In genomic region chr20:44166008-44166407, GRCh38 we compare ENCODE assay signal across 15 cellular contexts. TPM values are rescaled to one million over a fixed set of nuclear protein-coding genes. Genes with fewer than 3 reads are reported as not detected.
DNase-seq lines count a peak whose midpoint lies in the region; ATAC-seq and TF ChIP-seq lines count a peak whose summit lies in the region.
"Had no signal": no experiment of that assay in that cellular context is flagged by ENCODE, and none has a peak within 500 bp of the region (broad histone marks: within the 10 kb centered on the region; RNA-seq: fewer than 3 reads in every experiment).

No MANE protein-coding gene starts in this region.

- H3K27me3 Mint-ChIP-seq in osteocyte (ENCODE audit: unreplicated experiment): no peaks in the 10 kb centered on the region
- H3K27me3 Mint-ChIP-seq in natural killer cell (ENCODE audit: low read depth in 2 of 2): peaks cover 35 to 57% of the 10 kb centered on the region in 2 donors
- H3K27me3 Mint-ChIP-seq in activated T-helper 1 cell treated with anti-CD3 and anti-CD28 coated beads, Interleukin-12 subunit alpha, Interleukin-12 subunit beta, Interleukin-2, Interleukin-4 antibody, amounts not matched to agents 30 ng/mL and 10 ng/mL and 1 ng/mL, durations not matched to agents 14 hours and 24 hours and 36 hours (ENCODE audit: insufficient read depth): peaks cover 42% of the 10 kb centered on the region

- ATAC-seq in natural killer cell: no peak
- ATAC-seq: activated naive CD8-positive, alpha-beta T cell treated with anti-CD3 and anti-CD28 coated beads, Interleukin-2, amount 50 U/mL, for 24 hours; GM12878 had no signal

- H3K4me1 Mint-ChIP-seq in osteocyte (ENCODE audit: unreplicated experiment) (peaks cover 42% of the 10 kb centered on the region), natural killer cell (no peaks in the 10 kb centered on the region)
- no peaks in the 10 kb centered on the region for H3K4me1 Mint-ChIP-seq in activated T-helper 1 cell treated with anti-CD3 and anti-CD28 coated beads, Interleukin-12 subunit alpha, Interleukin-12 subunit beta, Interleukin-2, Interleukin-4 antibody, amounts not matched to agents 30 ng/mL and 10 ng/mL and 1 ng/mL, durations not matched to agents 14 hours and 24 hours and 36 hours (ENCODE audit: low read depth)
- H3K4me1 Mint-ChIP-seq: activated naive CD8-positive, alpha-beta T cell treated with anti-CD3 and anti-CD28 coated beads, Interleukin-2, amount 50 U/mL, for 24 hours; CD4-positive, CD25-positive, alpha-beta regulatory T cell had no signal

- peaks cover 3% of the 10 kb centered on the region for H3K9me3 Mint-ChIP-seq in osteocyte (ENCODE audit: unreplicated experiment)
- H3K9me3 Mint-ChIP-seq in natural killer cell: no peaks in the 10 kb centered on the region
- H3K9me3 Mint-ChIP-seq in activated T-helper 1 cell treated with anti-CD3 and anti-CD28 coated beads, Interleukin-12 subunit alpha, Interleukin-12 subunit beta, Interleukin-2, Interleukin-4 antibody, amounts not matched to agents 30 ng/mL and 10 ng/mL and 1 ng/mL, durations not matched to agents 14 hours and 24 hours and 36 hours: no peaks in the 10 kb centered on the region
- H3K9me3 Mint-ChIP-seq: activated naive CD8-positive, alpha-beta T cell treated with anti-CD3 and anti-CD28 coated beads, Interleukin-2, amount 50 U/mL, for 24 hours had no signal

- H3K4me3 ChIP-seq in AG10803 (ENCODE audit: low read length) (peak overlapping the region; percentile 40), NB4 (ENCODE audit: low read depth, low read length) (no peak overlapping the region)
- H3K4me3 ChIP-seq: GM12878 had no signal

- intact Hi-C loops in natural killer cell (cut with micrococcal nuclease): no loop called here
- intact Hi-C loops in activated T-helper 1 cell treated with anti-CD3 and anti-CD28 coated beads, Interleukin-12 subunit alpha, Interleukin-12 subunit beta, Interleukin-2, Interleukin-4 antibody, amounts not matched to agents 30 ng/mL and 10 ng/mL and 1 ng/mL, durations not matched to agents 14 hours and 24 hours and 36 hours (cut with micrococcal nuclease): no loop called here

- peak overlapping the region; percentile 48 for H3K4me3 Mint-ChIP-seq in osteocyte (ENCODE audit: unreplicated experiment)
- H3K4me3 Mint-ChIP-seq in natural killer cell: no peak overlapping the region
- no peak overlapping the region for H3K4me3 Mint-ChIP-seq in activated T-helper 1 cell treated with anti-CD3 and anti-CD28 coated beads, Interleukin-12 subunit alpha, Interleukin-12 subunit beta, Interleukin-2, Interleukin-4 antibody, amounts not matched to agents 30 ng/mL and 10 ng/mL and 1 ng/mL, durations not matched to agents 14 hours and 24 hours and 36 hours
- H3K4me3 Mint-ChIP-seq: activated naive CD8-positive, alpha-beta T cell treated with anti-CD3 and anti-CD28 coated beads, Interleukin-2, amount 50 U/mL, for 24 hours; CD4-positive, CD25-positive, alpha-beta regulatory T cell had no signal

- DNase-seq in AG10803 (ENCODE audit: low read depth) (peak; percentile 85), NB4 (ENCODE audit: low read depth) (peak; percentile 45), dermis blood vessel endothelial cell (peak; percentile 23), osteocyte (ENCODE audit: extremely low spot score, unreplicated experiment) (no peak), SKM-1 (lab: John Stamatoyannopoulos, UW; ENCODE audit: unreplicated experiment) (no peak), natural killer cell (no peak), inferior parietal cortex (ENCODE audit: extremely low spot score) (no peak)
- DNase-seq in activated T-helper 1 cell treated with anti-CD3 and anti-CD28 coated beads, Interleukin-12 subunit alpha, Interleukin-12 subunit beta, Interleukin-2, Interleukin-4 antibody, amounts not matched to agents 30 ng/mL and 10 ng/mL and 1 ng/mL, durations not matched to agents 14 hours and 24 hours and 36 hours (ENCODE audit: low spot score): no peak
- DNase-seq: activated CD8-positive, alpha-beta memory T cell treated with anti-CD3 and anti-CD28 coated beads for 24 hours; activated naive CD8-positive, alpha-beta T cell treated with anti-CD3 and anti-CD28 coated beads, Interleukin-2, amount 50 U/mL, for 24 hours; CD4-positive, CD25-positive, alpha-beta regulatory T cell; NCI-H446 treated with DMSO at 0.1 percent for 48 hours; stimulated activated CD4-positive, alpha-beta T cell treated with anti-CD3 and anti-CD28 coated beads, Interleukin-1b, Interleukin-23, amount 100 ng/mL, for 48 hours; stimulated activated naive CD4-positive, alpha-beta T cell treated with Interleukin-2 at 50 U/mL for 16 hours had no signal

- TF ChIP-seq POLR2A in NB4 (IDR thresholded peaks at IDR 0.05; ENCODE audit: extremely low read depth, insufficient read length): no peak

- H3K36me3 Mint-ChIP-seq in osteocyte (ENCODE audit: unreplicated experiment) (no peaks in the 10 kb centered on the region), natural killer cell (no peaks in the 10 kb centered on the region)
- no peaks in the 10 kb centered on the region for H3K36me3 Mint-ChIP-seq in activated T-helper 1 cell treated with anti-CD3 and anti-CD28 coated beads, Interleukin-12 subunit alpha, Interleukin-12 subunit beta, Interleukin-2, Interleukin-4 antibody, amounts not matched to agents 30 ng/mL and 10 ng/mL and 1 ng/mL, durations not matched to agents 14 hours and 24 hours and 36 hours (ENCODE audit: low read depth)
- H3K36me3 Mint-ChIP-seq: CD4-positive, CD25-positive, alpha-beta regulatory T cell had no signal

- H3K27ac Mint-ChIP-seq in osteocyte (ENCODE audit: unreplicated experiment): peak overlapping the region; percentile 81
- H3K27ac Mint-ChIP-seq in natural killer cell: no peak overlapping the region
- H3K27ac Mint-ChIP-seq in activated T-helper 1 cell treated with anti-CD3 and anti-CD28 coated beads, Interleukin-12 subunit alpha, Interleukin-12 subunit beta, Interleukin-2, Interleukin-4 antibody, amounts not matched to agents 30 ng/mL and 10 ng/mL and 1 ng/mL, durations not matched to agents 14 hours and 24 hours and 36 hours: no peak overlapping the region
- H3K27ac Mint-ChIP-seq: activated naive CD8-positive, alpha-beta T cell treated with anti-CD3 and anti-CD28 coated beads, Interleukin-2, amount 50 U/mL, for 24 hours; CD4-positive, CD25-positive, alpha-beta regulatory T cell had no signal

- no peak for TF ChIP-seq CTCF in AG10803 (conservative IDR thresholded peaks at IDR 0.05; ENCODE audit: low read length)
- TF ChIP-seq CTCF in NB4 (IDR thresholded peaks at IDR 0.05; ENCODE audit: low read depth, low read length): no peak
- no peak for TF ChIP-seq CTCF in osteocyte (IDR thresholded peaks at IDR 0.05)
- no peak for TF ChIP-seq CTCF in natural killer cell (IDR thresholded peaks at IDR 0.05)

RNA-seq across cellular contexts. Expression of gene JPH2, which starts 21.0 kb away (rescaled TPM):
- total RNA-seq in dermis blood vessel endothelial cell: 0.09 and 0.17 TPM in 2 replicates
- total RNA-seq in osteocyte: 14.2 and 16.5 TPM in 2 replicates
- total RNA-seq in natural killer cell: not detected
- not detected in 2 replicates for total RNA-seq in activated T-helper 1 cell treated with anti-CD3 and anti-CD28 coated beads, Interleukin-12 subunit alpha, Interleukin-12 subunit beta, Interleukin-2, Interleukin-4 antibody, amounts not matched to agents 30 ng/mL and 10 ng/mL and 1 ng/mL, durations not matched to agents 14 hours and 24 hours and 36 hours
- total RNA-seq: CD4-positive, CD25-positive, alpha-beta regulatory T cell; GM12878 had no signal

RNA-seq across cellular contexts. Expression of gene OSER1, which starts 44.6 kb away (rescaled TPM):
- total RNA-seq in dermis blood vessel endothelial cell (39.6 and 55.6 TPM in 2 replicates), osteocyte (41.2 and 44.9 TPM in 2 replicates), natural killer cell (10 to 100 TPM; 72.3 to 93.9 (median 78.3) TPM)
- total RNA-seq in activated T-helper 1 cell treated with anti-CD3 and anti-CD28 coated beads, Interleukin-12 subunit alpha, Interleukin-12 subunit beta, Interleukin-2, Interleukin-4 antibody, amounts not matched to agents 30 ng/mL and 10 ng/mL and 1 ng/mL, durations not matched to agents 14 hours and 24 hours and 36 hours: 22.0 and 23.4 TPM in 2 replicates

Comparison
In these comparisons a context has a peak if more than half of its experiments do, and no peak if none do; other contexts are left out.
1. DNase-seq: peak in AG10803 (single experiment), NB4 (single experiment) and dermis blood vessel endothelial cell (single experiment); none in osteocyte (single experiment), SKM-1 (single experiment), natural killer cell (single experiment), inferior parietal cortex (single experiment) and activated T-helper 1 cell treated with anti-CD3 and anti-CD28 coated beads, Interleukin-12 subunit alpha, Interleukin-12 subunit beta, Interleukin-2, Interleukin-4 antibody, amounts not matched to agents 30 ng/mL and 10 ng/mL and 1 ng/mL, durations not matched to agents 14 hours and 24 hours and 36 hours (single experiment).
2. RNA of gene JPH2, which starts 21.0 kb away (total RNA-seq): 14.2 to 16.5 TPM in osteocyte; 0.09 to 0.17 TPM in dermis blood vessel endothelial cell, not detected in natural killer cell and not detected in activated T-helper 1 cell treated with anti-CD3 and anti-CD28 coated beads, Interleukin-12 subunit alpha, Interleukin-12 subunit beta, Interleukin-2, Interleukin-4 antibody, amounts not matched to agents 30 ng/mL and 10 ng/mL and 1 ng/mL, durations not matched to agents 14 hours and 24 hours and 36 hours; every median in the first group is over 10 times any median in the second.